Comparison of ENCODE assay signal across 10 cellular contexts in the genomic region with DNA sequence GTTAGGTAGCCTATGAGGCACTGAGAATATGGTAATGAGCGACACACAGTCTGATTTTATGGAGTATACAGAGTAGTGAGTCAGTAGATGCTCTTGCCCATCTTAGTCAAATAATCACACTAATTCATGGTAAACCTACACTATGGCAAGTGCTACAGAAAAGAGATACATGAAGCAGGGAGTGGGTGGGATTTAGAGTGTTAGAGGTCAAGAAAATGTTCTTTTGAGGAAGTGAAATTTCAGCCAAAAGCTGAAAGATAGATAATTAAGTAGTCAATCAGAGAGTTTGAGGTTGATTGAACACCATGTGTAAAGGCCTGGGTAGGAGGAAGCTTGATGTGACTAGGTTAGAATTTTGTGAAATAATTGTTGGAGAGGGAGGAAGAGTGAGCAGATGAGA.
A peak's percentile ranks its signal among the peaks of the same experiment; 100 is the strongest.
DNase-seq lines count a peak whose midpoint lies in the region; ATAC-seq and TF ChIP-seq lines count a peak whose summit lies in the region.
"Had no signal": no experiment of that assay in that cellular context is flagged by ENCODE, and none has a peak within 500 bp of the region (broad histone marks: within the 10 kb centered on the region; RNA-seq: fewer than 3 reads in every experiment).

No MANE protein-coding gene starts in this region.

- no peak for TF ChIP-seq POLR2A in erythroblast (IDR thresholded peaks at IDR 0.05; ENCODE audit: low read length)

- ATAC-seq in GM19351 (IDR thresholded peaks at IDR 0.05; ENCODE audit: unreplicated experiment) (peak; percentile 95), HG02970 (IDR thresholded peaks at IDR 0.05; ENCODE audit: low FRiP score, unreplicated experiment) (peak; percentile 70)

- peak; percentile 13 for DNase-seq in ELR (ENCODE audit: low read depth)
- DNase-seq in NOMO-1 treated with DMSO at 0.1 percent for 48 hours (lab: John Stamatoyannopoulos, UW; ENCODE audit: unreplicated experiment), result peak; percentile 92
- DNase-seq in erythroblast (lab: John Stamatoyannopoulos, UW), result no peak
- no peak for DNase-seq in islet precursor cell
- no peak for DNase-seq in HK-2 (ENCODE audit: unreplicated experiment)
- no peak for DNase-seq in DMS79 (lab: John Stamatoyannopoulos, UW)
- DNase-seq: activated CD4-positive, alpha-beta T cell treated with anti-CD3 and anti-CD28 coated beads for 4 hours; NCI-H526 had no signal

Comparison
In these comparisons a context has a peak if more than half of its experiments do, and no peak if none do; other contexts are left out.
1. DNase-seq: peak in ELR (single experiment) and NOMO-1 treated with DMSO at 0.1 percent for 48 hours (single experiment); none in erythroblast (0 of 2), islet precursor cell (single experiment), HK-2 (single experiment) and DMS79 (single experiment).